Comparison of ENCODE assay signal across 1 cellular context in the genomic region with DNA sequence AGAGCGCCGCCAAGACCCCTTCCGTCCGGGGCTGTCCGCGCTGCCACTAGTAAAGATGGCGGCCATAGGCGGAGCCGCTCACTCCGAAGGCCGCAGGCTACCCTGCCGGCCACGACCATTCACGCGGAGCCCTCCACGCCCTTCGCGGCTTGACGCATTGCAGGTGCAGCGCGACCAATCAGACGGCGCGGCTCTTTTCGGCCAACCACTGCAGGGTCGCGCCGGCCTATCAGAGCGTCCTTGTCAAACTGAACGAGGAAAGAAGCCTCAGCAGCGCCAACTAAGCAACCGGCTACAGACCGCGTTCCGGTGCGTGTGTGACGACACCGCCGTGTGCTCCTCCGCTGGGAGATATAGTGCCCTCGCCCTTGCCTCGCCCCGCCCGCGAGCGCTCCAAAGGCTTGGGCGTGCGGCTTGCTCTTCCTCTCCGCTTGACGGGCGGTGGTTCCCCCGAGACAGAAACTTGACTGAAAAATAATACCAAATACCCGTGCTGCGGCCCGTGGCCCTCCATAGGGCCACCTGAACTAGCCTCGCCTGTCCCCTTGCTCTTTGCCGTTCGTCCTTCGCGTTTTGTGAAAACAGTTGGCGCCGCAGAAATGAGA.
A peak's percentile ranks its signal among the peaks of the same experiment; 100 is the strongest.
TF ChIP-seq lines count a peak whose summit lies in the region.

No MANE protein-coding gene starts in this region.

TF ChIP-seq in SK-N-SH treated with all-trans-retinoic acid at 6 μM for 48 hours, 23 proteins besides CTCF, POLR2A, EP300 and RAD21 (continued from another document):
- TF ChIP-seq, protein P1, sequence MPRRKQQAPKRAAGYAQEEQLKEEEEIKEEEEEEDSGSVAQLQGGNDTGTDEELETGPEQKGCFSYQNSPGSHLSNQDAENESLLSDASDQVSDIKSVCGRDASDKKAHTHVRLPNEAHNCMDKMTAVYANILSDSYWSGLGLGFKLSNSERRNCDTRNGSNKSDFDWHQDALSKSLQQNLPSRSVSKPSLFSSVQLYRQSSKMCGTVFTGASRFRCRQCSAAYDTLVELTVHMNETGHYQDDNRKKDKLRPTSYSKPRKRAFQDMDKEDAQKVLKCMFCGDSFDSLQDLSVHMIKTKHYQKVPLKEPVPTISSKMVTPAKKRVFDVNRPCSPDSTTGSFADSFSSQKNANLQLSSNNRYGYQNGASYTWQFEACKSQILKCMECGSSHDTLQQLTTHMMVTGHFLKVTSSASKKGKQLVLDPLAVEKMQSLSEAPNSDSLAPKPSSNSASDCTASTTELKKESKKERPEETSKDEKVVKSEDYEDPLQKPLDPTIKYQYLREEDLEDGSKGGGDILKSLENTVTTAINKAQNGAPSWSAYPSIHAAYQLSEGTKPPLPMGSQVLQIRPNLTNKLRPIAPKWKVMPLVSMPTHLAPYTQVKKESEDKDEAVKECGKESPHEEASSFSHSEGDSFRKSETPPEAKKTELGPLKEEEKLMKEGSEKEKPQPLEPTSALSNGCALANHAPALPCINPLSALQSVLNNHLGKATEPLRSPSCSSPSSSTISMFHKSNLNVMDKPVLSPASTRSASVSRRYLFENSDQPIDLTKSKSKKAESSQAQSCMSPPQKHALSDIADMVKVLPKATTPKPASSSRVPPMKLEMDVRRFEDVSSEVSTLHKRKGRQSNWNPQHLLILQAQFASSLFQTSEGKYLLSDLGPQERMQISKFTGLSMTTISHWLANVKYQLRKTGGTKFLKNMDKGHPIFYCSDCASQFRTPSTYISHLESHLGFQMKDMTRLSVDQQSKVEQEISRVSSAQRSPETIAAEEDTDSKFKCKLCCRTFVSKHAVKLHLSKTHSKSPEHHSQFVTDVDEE (CRISPR knock-in tag; IDR thresholded peaks at IDR 0.05) = 0 out of 2 replicates have a peak, but pooled peaks have one; percentile 38
- no peak for TF ChIP-seq ZNF565 (CRISPR knock-in tag; conservative IDR thresholded peaks at IDR 0.05; ENCODE audit: low read depth)
- TF ChIP-seq, protein P2, sequence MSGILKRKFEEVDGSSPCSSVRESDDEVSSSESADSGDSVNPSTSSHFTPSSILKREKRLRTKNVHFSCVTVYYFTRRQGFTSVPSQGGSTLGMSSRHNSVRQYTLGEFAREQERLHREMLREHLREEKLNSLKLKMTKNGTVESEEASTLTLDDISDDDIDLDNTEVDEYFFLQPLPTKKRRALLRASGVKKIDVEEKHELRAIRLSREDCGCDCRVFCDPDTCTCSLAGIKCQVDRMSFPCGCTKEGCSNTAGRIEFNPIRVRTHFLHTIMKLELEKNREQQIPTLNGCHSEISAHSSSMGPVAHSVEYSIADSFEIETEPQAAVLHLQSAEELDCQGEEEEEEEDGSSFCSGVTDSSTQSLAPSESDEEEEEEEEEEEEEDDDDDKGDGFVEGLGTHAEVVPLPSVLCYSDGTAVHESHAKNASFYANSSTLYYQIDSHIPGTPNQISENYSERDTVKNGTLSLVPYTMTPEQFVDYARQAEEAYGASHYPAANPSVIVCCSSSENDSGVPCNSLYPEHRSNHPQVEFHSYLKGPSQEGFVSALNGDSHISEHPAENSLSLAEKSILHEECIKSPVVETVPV (CRISPR knock-in tag; IDR thresholded peaks at IDR 0.05) = no peak
